Comparison of ENCODE assay signal across 1 cellular context in genomic region chr12:75982974-75983660, GRCh38.
TF ChIP-seq lines count a peak whose summit lies in the region.

No MANE protein-coding gene starts in this region.

TF ChIP-seq in GM12878, 131 proteins besides CTCF, POLR2A, EP300 and RAD21 (continued from another document):
- TF ChIP-seq ELK1 (IDR thresholded peaks at IDR 0.05; ENCODE audit: low read depth, low read length) (no peak), FOXM1 (IDR thresholded peaks at IDR 0.05; ENCODE audit: low read depth, low read length) (no peak), NR2C2 (IDR thresholded peaks at IDR 0.05; ENCODE audit: borderline replicate concordance, control insufficient read depth, insufficient read length, low read depth) (no peak), JUNB (IDR thresholded peaks at IDR 0.05) (no peak), DPF2 (IDR thresholded peaks at IDR 0.05) (0 out of 2 replicates have a peak, but pooled peaks have one; percentile 23), ZNF274 (IDR thresholded peaks at IDR 0.05; ENCODE audit: insufficient read depth, insufficient read length) (no peak), RELB (IDR thresholded peaks at IDR 0.05; ENCODE audit: low read depth) (no peak), IKZF1 (conservative IDR thresholded peaks at IDR 0.05) (peak; percentile 54), MTA2 (IDR thresholded peaks at IDR 0.05; ENCODE audit: low read depth) (no peak), E2F8 (IDR thresholded peaks at IDR 0.05; ENCODE audit: low read depth, partially characterized antibody) (no peak), CHD2 (IDR thresholded peaks at IDR 0.05; ENCODE audit: borderline replicate concordance, low read depth, low read length) (no peak), EGR1 (IDR thresholded peaks at IDR 0.05; ENCODE audit: borderline replicate concordance in 1 of 2, low read depth in 2 of 2, low read length in 2 of 2) (no peak), NFXL1 (IDR thresholded peaks at IDR 0.05; ENCODE audit: borderline replicate concordance) (no peak), ZBTB33 (IDR thresholded peaks at IDR 0.05) (no peak)
